ENCODE assay signal across 8 cellular contexts in genomic region chr20:34514034-34514433, GRCh38. TPM values are rescaled to one million over a fixed set of nuclear protein-coding genes. Genes with fewer than 3 reads are reported as not detected.
DNase-seq lines count a peak whose midpoint lies in the region; FAIRE-seq and TF ChIP-seq lines count a peak whose summit lies in the region.
"Not testable (repeated sequence)": the region's sequence is repeated elsewhere in the genome, so short reads cannot be mapped to it uniquely, and the experiment has no call there.
"Had no signal": no experiment of that assay in that cellular context is flagged by ENCODE, and none has a peak within 500 bp of the region (broad histone marks: within the 10 kb centered on the region; RNA-seq: fewer than 3 reads in every experiment).

No MANE protein-coding gene starts in this region.

- not testable (repeated sequence) for H3K27me3 ChIP-seq in CD4-positive, alpha-beta memory T cell (ENCODE audit: insufficient read depth, low read length); dorsolateral prefrontal cortex; keratinocyte (ENCODE audit: control insufficient read depth, extremely low read depth, insufficient read depth, low read length)

- H3K9ac ChIP-seq in keratinocyte (ENCODE audit: control insufficient read depth, extremely low read depth, insufficient read depth, low read length), result peak overlapping the region; percentile 96

- not testable (repeated sequence) for TF ChIP-seq CTCF in dorsolateral prefrontal cortex (IDR thresholded peaks at IDR 0.05 in 54 of 56, conservative IDR thresholded peaks at IDR 0.05 in 2 of 56; ENCODE audit: low read depth in 1 of 56, partially characterized antibody in 56 of 56); keratinocyte (optimal IDR thresholded peaks at IDR 0.05 in 1 of 3, IDR thresholded peaks at IDR 0.05 in 1 of 3, conservative IDR thresholded peaks at IDR 0.05 in 1 of 3; ENCODE audit: extremely low read depth in 1 of 3, insufficient read depth in 2 of 3, low read length in 3 of 3); nephron (IDR thresholded peaks at IDR 0.05; ENCODE audit: unreplicated experiment in 3 of 3)

- CTCF ChIA-PET in CD4-positive, alpha-beta memory T cell (lab: Charles Lee; ENCODE audit: partially characterized antibody), result interaction anchor here (4.6 kb wide), 1 partner anchor 201 kb away, joined by 48 read pairs; no protein-coding TSS in a partner anchor

- dilution Hi-C loops in keratinocyte (cut with MboI; ENCODE audit: extremely low pct_ligation_motif_present, low sequenced_read_pairs), result not testable (repeated sequence)

- not testable (repeated sequence) for H4K20me1 ChIP-seq in keratinocyte (ENCODE audit: control insufficient read depth, extremely low read depth, insufficient read depth, low read length)

- not testable (repeated sequence) for H3K27me3 Mint-ChIP-seq in CD4-positive, alpha-beta memory T cell; IgD-negative memory B cell; T-helper 2 cell treated with Interferon-gamma antibody and Interleukin-4, amounts not matched to agents 5 μg/mL and 100 μg/mL, for 36 hours (ENCODE audit: low read depth); activated naive CD8-positive, alpha-beta T cell; nephron (ENCODE audit: low read depth)

- peaks cover 36% of the 10 kb centered on the region for H3K4me1 ChIP-seq in CD4-positive, alpha-beta memory T cell (ENCODE audit: insufficient read depth, low read length)
- H3K4me1 ChIP-seq in keratinocyte (ENCODE audit: control insufficient read depth, extremely low read depth, insufficient read depth, low read length), result peaks cover 25% of the 10 kb centered on the region

- POLR2A ChIA-PET in CD4-positive, alpha-beta memory T cell (lab: Charles Lee; ENCODE audit: partially characterized antibody), result interaction anchor here (1.7 to 4.1 kb wide), 2 partner anchors 16 to 151 kb away, joined by 6 to 21 read pairs; partner anchors contain the start of gene ITCH

- H3K4me2 ChIP-seq in keratinocyte (ENCODE audit: control insufficient read depth, extremely low read depth, insufficient read depth, low read depth, low read length), result peak overlapping the region; percentile 88

- not testable (repeated sequence) for H2AFZ ChIP-seq in keratinocyte (ENCODE audit: control insufficient read depth, low read length)

- peaks cover 27% of the 10 kb centered on the region for H3K79me2 ChIP-seq in keratinocyte (ENCODE audit: control insufficient read depth, insufficient read depth, low read length)

- peaks cover 22 to 70% (median 39%) of the 10 kb centered on the region in 4 donors for H3K4me1 Mint-ChIP-seq in CD4-positive, alpha-beta memory T cell
- peaks cover 30 to 34% (median 32%) of the 10 kb centered on the region in 3 donors for H3K4me1 Mint-ChIP-seq in IgD-negative memory B cell
- H3K4me1 Mint-ChIP-seq in T-helper 2 cell treated with Interferon-gamma antibody and Interleukin-4, amounts not matched to agents 5 μg/mL and 100 μg/mL, for 36 hours (ENCODE audit: low read depth), result peaks cover 23% of the 10 kb centered on the region
- H3K4me1 Mint-ChIP-seq in activated naive CD8-positive, alpha-beta T cell (ENCODE audit: low read depth), result peaks cover 27% of the 10 kb centered on the region
- H3K4me1 Mint-ChIP-seq in nephron, result peaks cover 51% of the 10 kb centered on the region

- H3K4me3 ChIP-seq in CD4-positive, alpha-beta memory T cell (ENCODE audit: low read length in 2 of 2); dorsolateral prefrontal cortex: not testable (repeated sequence)
- peak overlapping the region in 1 of 3 experiments; percentile 98 for H3K4me3 ChIP-seq in keratinocyte (ENCODE audit: control insufficient read depth in 2 of 3, extremely low read depth in 1 of 3, insufficient read depth in 2 of 3, low read depth in 1 of 3, low read length in 3 of 3)

- H3K36me3 ChIP-seq in CD4-positive, alpha-beta memory T cell (ENCODE audit: insufficient read depth, low read length), result not testable (repeated sequence)
- H3K36me3 ChIP-seq in keratinocyte (ENCODE audit: control insufficient read depth in 2 of 2, extremely low read depth in 1 of 2, insufficient read depth in 2 of 2, low read length in 2 of 2), result peaks cover 16 to 21% of the 10 kb centered on the region in 2 experiments

- not testable (repeated sequence) for H3K9me3 Mint-ChIP-seq in CD4-positive, alpha-beta memory T cell; IgD-negative memory B cell; T-helper 2 cell treated with Interferon-gamma antibody and Interleukin-4, amounts not matched to agents 5 μg/mL and 100 μg/mL, for 36 hours; activated naive CD8-positive, alpha-beta T cell (ENCODE audit: low read depth); nephron

- DNase-seq in CD4-positive, alpha-beta memory T cell; T-helper 2 cell treated with Interferon-gamma antibody and Interleukin-4, amounts not matched to agents 5 μg/mL and 100 μg/mL, for 36 hours (ENCODE audit: low spot score); dorsolateral prefrontal cortex; keratinocyte (ENCODE audit: low read depth, low spot score): not testable (repeated sequence)

- intact Hi-C loops in CD4-positive, alpha-beta memory T cell (cut with micrococcal nuclease), result loop anchor here (2.0 kb wide), 1 partner anchor 211 kb away; the partner anchor contains the start of gene AHCY
- intact Hi-C loops in dorsolateral prefrontal cortex (cut with DNase I), result not testable (repeated sequence)

- not testable (repeated sequence) for H3K9me1 ChIP-seq in keratinocyte (ENCODE audit: control insufficient read depth, extremely low read depth, insufficient read depth, low read length)

- H3K36me3 Mint-ChIP-seq in CD4-positive, alpha-beta memory T cell, result peaks cover 0 to 29% of the 10 kb centered on the region in 2 donors
- H3K36me3 Mint-ChIP-seq in IgD-negative memory B cell; activated naive CD8-positive, alpha-beta T cell: not testable (repeated sequence)
- peaks cover 15% of the 10 kb centered on the region for H3K36me3 Mint-ChIP-seq in T-helper 2 cell treated with Interferon-gamma antibody and Interleukin-4, amounts not matched to agents 5 μg/mL and 100 μg/mL, for 36 hours (ENCODE audit: low read depth)
- H3K36me3 Mint-ChIP-seq in nephron (ENCODE audit: low read depth), result peaks cover 23% of the 10 kb centered on the region

- H3K27ac ChIP-seq in CD4-positive, alpha-beta memory T cell (ENCODE audit: low read depth, low read length), result not testable (repeated sequence)
- H3K27ac ChIP-seq in dorsolateral prefrontal cortex, result peak overlapping the region in 42 of 59 donors; percentile 1 to 99 (median 97)
- H3K27ac ChIP-seq in keratinocyte (ENCODE audit: control insufficient read depth, insufficient read depth, low read length), result peak overlapping the region; percentile 96

- not testable (repeated sequence) for FAIRE-seq in keratinocyte (lab: Jason Lieb, UNC)

- H3K27ac Mint-ChIP-seq in CD4-positive, alpha-beta memory T cell, result peak overlapping the region in 6 of 7 donors; percentile 18 to 99 (median 74)
- not testable (repeated sequence) for H3K27ac Mint-ChIP-seq in IgD-negative memory B cell; activated naive CD8-positive, alpha-beta T cell
- peak overlapping the region; percentile 63 for H3K27ac Mint-ChIP-seq in T-helper 2 cell treated with Interferon-gamma antibody and Interleukin-4, amounts not matched to agents 5 μg/mL and 100 μg/mL, for 36 hours
- peak overlapping the region; percentile 44 to 100 (median 96) for H3K27ac Mint-ChIP-seq in nephron

- H3K4me3 Mint-ChIP-seq in CD4-positive, alpha-beta memory T cell, result peak overlapping the region in 4 of 8 donors; percentile 15 to 100 (median 60)
- H3K4me3 Mint-ChIP-seq in IgD-negative memory B cell, result peak overlapping the region in 3 of 4 donors; percentile 60 to 100 (median 99)
- H3K4me3 Mint-ChIP-seq in T-helper 2 cell treated with Interferon-gamma antibody and Interleukin-4, amounts not matched to agents 5 μg/mL and 100 μg/mL, for 36 hours, result not testable (repeated sequence)
- H3K4me3 Mint-ChIP-seq in activated naive CD8-positive, alpha-beta T cell, result peak overlapping the region; percentile 98
- peak overlapping the region in 2 of 3 experiments; percentile 19 to 98 for H3K4me3 Mint-ChIP-seq in nephron

- H3K9me3 ChIP-seq in CD4-positive, alpha-beta memory T cell (ENCODE audit: control insufficient read depth in 1 of 2, low read length in 2 of 2); keratinocyte (ENCODE audit: control insufficient read depth, low read depth, low read length): not testable (repeated sequence)

RNA-seq across cellular contexts. Expression of gene DYNLRB1, which starts 2.2 kb away (rescaled TPM):
- total RNA-seq in CD4-positive, alpha-beta memory T cell, result 10 to 100 TPM; 75.5 to 81.0 TPM
- 100 to 1,000 TPM; 237 to 311 TPM for polyA plus RNA-seq in CD4-positive, alpha-beta memory T cell
- polyA plus RNA-seq in IgD-negative memory B cell (333 TPM), keratinocyte (126 to 227 TPM (median 156 TPM) in 3 replicates)
- 100 to 1,000 TPM; 153 to 387 (median 261) TPM for total RNA-seq in dorsolateral prefrontal cortex
- 50.1 TPM for polyA plus RNA-seq in keratinocyte (2011; ENCODE audit: low read depth)
- polyA plus RNA-seq in keratinocyte (2011; cell fraction: cytosol; rRNA removed), result 204 and 229 TPM in 2 replicates
- 83.6 and 89.5 TPM in 2 replicates for polyA plus RNA-seq in keratinocyte (2011; cell fraction: nucleus; rRNA removed)
- polyA plus RNA-seq in keratinocyte (2012; ENCODE audit: low replicate concordance), result 242 and 320 TPM in 2 replicates
- polyA minus RNA-seq in keratinocyte, result 133 to 171 TPM (median 164 TPM) in 3 replicates
- polyA minus RNA-seq in keratinocyte (2011; cell fraction: cytosol; rRNA and poly(A)+ RNA removed), result 79.2 TPM
- polyA minus RNA-seq in keratinocyte (2011; cell fraction: nucleus; rRNA and poly(A)+ RNA removed), result 24.8 and 40.3 TPM in 2 replicates

RNA-seq across cellular contexts. Expression of gene MAP1LC3A, which starts 44.5 kb away (rescaled TPM):
- 1 to 10 TPM; 2.1 to 2.8 TPM for total RNA-seq in CD4-positive, alpha-beta memory T cell
- polyA plus RNA-seq in CD4-positive, alpha-beta memory T cell, result 1 to 10 TPM; 3.7 to 7.9 TPM
- 8.6 TPM for polyA plus RNA-seq in IgD-negative memory B cell
- total RNA-seq in dorsolateral prefrontal cortex, result 100 to 1,000 TPM in 118 of 120 experiments, 10 to 100 TPM in 2; 86.9 to 270 (median 160) TPM
- polyA plus RNA-seq in keratinocyte, result 1.7 to 2.9 TPM (median 2.2 TPM) in 3 replicates
- 8.8 TPM for polyA plus RNA-seq in keratinocyte (2011; ENCODE audit: low read depth)
- polyA plus RNA-seq in keratinocyte (2011; cell fraction: cytosol; rRNA removed), result 1.6 and 2.0 TPM in 2 replicates
- polyA plus RNA-seq in keratinocyte (2011; cell fraction: nucleus; rRNA removed), result 1.3 and 2.3 TPM in 2 replicates
- polyA plus RNA-seq in keratinocyte (2012; ENCODE audit: low replicate concordance), result 2.9 and 12.5 TPM in 2 replicates
- 1.6 to 1.7 TPM in 2 of 3 replicates, not detected in the other for polyA minus RNA-seq in keratinocyte
- polyA minus RNA-seq in keratinocyte (2011; cell fraction: cytosol; rRNA and poly(A)+ RNA removed), result 4.8 TPM
- 1.5 and 1.7 TPM in 2 replicates for polyA minus RNA-seq in keratinocyte (2011; cell fraction: nucleus; rRNA and poly(A)+ RNA removed)
- total RNA-seq: OCI-LY7 had no signal
